10 cellular contexts compared by ENCODE assay signal in genomic region chr12:132622437-132623071, GRCh38. TPM values are rescaled to one million over a fixed set of nuclear protein-coding genes. Genes with fewer than 3 reads are reported as not detected.
DNase-seq lines count a peak whose midpoint lies in the region; TF ChIP-seq lines count a peak whose summit lies in the region.
"Had no signal": no experiment of that assay in that cellular context is flagged by ENCODE, and none has a peak within 500 bp of the region (broad histone marks: within the 10 kb centered on the region; RNA-seq: fewer than 3 reads in every experiment).

No MANE protein-coding gene starts in this region.

- peak overlapping the region in 1 of 2 experiments; percentile 64 for H2BK12ac ChIP-seq in mesenchymal stem cell (ENCODE audit: low read length in 2 of 2)

- H3K14ac ChIP-seq in mesenchymal stem cell (ENCODE audit: low read length in 2 of 2): peak overlapping the region in 1 of 2 experiments; percentile 45

- H2BK5ac ChIP-seq in mesenchymal stem cell (ENCODE audit: low read depth, low read length, poor library complexity, severe bottlenecking): no peak overlapping the region

- peak overlapping the region; percentile 31 for H3K9ac ChIP-seq in mesenchymal stem cell (ENCODE audit: low read length)

- H3K27ac ChIP-seq in ACC112 (ENCODE audit: low read depth, low read length) (peak overlapping the region; percentile 40), mesenchymal stem cell (ENCODE audit: low read length, poor library complexity, severe bottlenecking) (no peak overlapping the region)
- H3K27ac ChIP-seq: HL-60 had no signal

- no peak overlapping the region for H2AK5ac ChIP-seq in mesenchymal stem cell (ENCODE audit: low read length, severe bottlenecking)

- no peaks in the 10 kb centered on the region for H3K79me2 ChIP-seq in ACC112 (ENCODE audit: control insufficient read depth, insufficient read depth, low read length, unreplicated experiment)

- H2BK120ac ChIP-seq in mesenchymal stem cell (ENCODE audit: low read depth, low read length): no peak overlapping the region

- H3K4me2 ChIP-seq in mesenchymal stem cell (ENCODE audit: low read length, poor library complexity, severe bottlenecking): no peak overlapping the region

- no peaks in the 10 kb centered on the region for H3K79me1 ChIP-seq in mesenchymal stem cell (replicated peaks; ENCODE audit: low read length, poor library complexity, severe bottlenecking)

- DNase-seq in LHCN-M2 (ENCODE audit: low read depth) (peak; percentile 88), cardiac fibroblast (ENCODE audit: low read depth in 2 of 2) (peak; percentile 77 to 83), mesenchymal stem cell (peak; percentile 84), NCI-H187 (lab: John Stamatoyannopoulos, UW) (no peak), ecto neural progenitor cell (ENCODE audit: low spot score) (no peak), superior temporal gyrus (ENCODE audit: extremely low spot score) (no peak), HK-2 (ENCODE audit: unreplicated experiment) (no peak)

- peak overlapping the region; percentile 1 to 37 for H3K4ac ChIP-seq in mesenchymal stem cell (ENCODE audit: low read depth in 1 of 2, low read length in 2 of 2)

- H2AFZ ChIP-seq in ACC112 (ENCODE audit: low read length, unreplicated experiment): no peak overlapping the region
- no peak overlapping the region for H2AFZ ChIP-seq in mesenchymal stem cell (ENCODE audit: low read depth, low read length)

- peak overlapping the region; percentile 35; the same call in 1 of the 2 replicates for H3K4me3 ChIP-seq in ACC112 (ENCODE audit: low read depth, low read length)
- peak overlapping the region in 1 of 2 donors; percentile 10 for H3K4me3 ChIP-seq in cardiac fibroblast (replicated peaks in 1 of 2; ENCODE audit: low read depth in 2 of 2, low read length in 2 of 2)
- H3K4me3 ChIP-seq in mesenchymal stem cell (ENCODE audit: insufficient read depth in 1 of 2, low read depth in 1 of 2, low read length in 2 of 2): peak overlapping the region in 1 of 2 experiments; percentile 57

- TF ChIP-seq CTCF in cardiac fibroblast (IDR thresholded peaks at IDR 0.05; ENCODE audit: low read depth, low read length): no peak

- 44% methylated on average over 11 of the region's 11 CpGs for WGBS in mesenchymal stem cell

- no peak overlapping the region for H4K8ac ChIP-seq in mesenchymal stem cell (ENCODE audit: low read length)

- H3K23ac ChIP-seq in mesenchymal stem cell (ENCODE audit: low read length in 2 of 2): no peak overlapping the region

- no peak overlapping the region for H2BK15ac ChIP-seq in mesenchymal stem cell (ENCODE audit: low read depth, poor library complexity, severe bottlenecking)

- peak overlapping the region; percentile 70 for H4K91ac ChIP-seq in mesenchymal stem cell (ENCODE audit: low read length)

- H3K9me3 ChIP-seq in mesenchymal stem cell (ENCODE audit: control insufficient read depth, low read length): peaks cover 1% of the 10 kb centered on the region

- no peaks in the 10 kb centered on the region for H3K36me3 ChIP-seq in ACC112 (ENCODE audit: insufficient read depth, low read length)
- peaks cover 17 to 34% of the 10 kb centered on the region in 2 experiments for H3K36me3 ChIP-seq in mesenchymal stem cell (ENCODE audit: control insufficient read depth in 1 of 2, insufficient read depth in 2 of 2, low read depth in 1 of 2, low read length in 2 of 2)

- peak overlapping the region in 1 of 2 experiments; percentile 79 for H3K18ac ChIP-seq in mesenchymal stem cell (ENCODE audit: low read depth in 1 of 2, low read length in 2 of 2)

- H3K4me1 ChIP-seq in ACC112 (ENCODE audit: control insufficient read depth, insufficient read depth, low read length, unreplicated experiment) (peaks cover 8% of the 10 kb centered on the region), mesenchymal stem cell (ENCODE audit: control insufficient read depth, insufficient read depth, low read depth, low read length) (peaks cover 29% of the 10 kb centered on the region)

- H3K27me3 ChIP-seq in ACC112 (ENCODE audit: insufficient read depth, low read length) (peaks cover 23% of the 10 kb centered on the region), mesenchymal stem cell (ENCODE audit: control insufficient read depth in 1 of 2, insufficient read depth in 1 of 2, low read length in 2 of 2) (peaks cover 20 to 26% of the 10 kb centered on the region in 2 experiments)

RNA-seq across cellular contexts. Expression of gene P2RX2, which starts 4.0 kb away (rescaled TPM):
- not detected in 2 replicates for total RNA-seq in LHCN-M2 (2014; rRNA removed)
- 0.05 TPM for polyA plus RNA-seq in LHCN-M2 (2012)
- not detected for polyA plus RNA-seq in mesenchymal stem cell (2013, experiment 1 of 2)
- polyA plus RNA-seq in mesenchymal stem cell (2013, experiment 2 of 2): not detected
- total RNA-seq: epithelial cell of proximal tubule had no signal

RNA-seq across cellular contexts. Expression of gene LRCOL1, which starts 12.2 kb away (rescaled TPM):
- total RNA-seq in LHCN-M2 (2014; rRNA removed): not detected in 2 replicates
- polyA plus RNA-seq in LHCN-M2 (2012): not detected
- not detected for polyA plus RNA-seq in mesenchymal stem cell (2013, experiment 1 of 2)
- polyA plus RNA-seq in mesenchymal stem cell (2013, experiment 2 of 2): not detected
- total RNA-seq: epithelial cell of proximal tubule had no signal

Comparison
In these comparisons a context has a peak if more than half of its experiments do, and no peak if none do; other contexts are left out.
1. DNase-seq: peak in LHCN-M2 (single experiment), cardiac fibroblast (2 of 2) and mesenchymal stem cell (single experiment); none in NCI-H187 (0 of 2), ecto neural progenitor cell (single experiment), superior temporal gyrus (single experiment) and HK-2 (single experiment).